ENCODE assay signal across 8 cellular contexts in genomic region chr1:42846257-42847110, GRCh38. TPM values are rescaled to one million over a fixed set of nuclear protein-coding genes. Genes with fewer than 3 reads are reported as not detected.
A peak's percentile ranks its signal among the peaks of the same experiment; 100 is the strongest.
DNase-seq lines count a peak whose midpoint lies in the region; ATAC-seq, FAIRE-seq and TF ChIP-seq lines count a peak whose summit lies in the region.

A gene with protein sequence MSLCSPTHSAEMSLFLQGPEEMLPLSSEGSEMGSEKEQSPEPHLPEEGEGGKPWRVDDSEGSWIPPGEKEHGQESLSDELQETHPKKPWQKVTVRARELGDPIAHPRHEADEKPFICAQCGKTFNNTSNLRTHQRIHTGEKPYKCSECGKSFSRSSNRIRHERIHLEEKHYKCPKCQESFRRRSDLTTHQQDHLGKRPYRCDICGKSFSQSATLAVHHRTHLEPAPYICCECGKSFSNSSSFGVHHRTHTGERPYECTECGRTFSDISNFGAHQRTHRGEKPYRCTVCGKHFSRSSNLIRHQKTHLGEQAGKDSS (plus strand): TSS chr1:42846613. CDS start chr1:42849659, 3,046 bp downstream.

- no peaks in the 10 kb centered on the region for H3K27me3 Mint-ChIP-seq in T-helper 2 cell treated with Interferon-gamma antibody and Interleukin-4, amounts not matched to agents 5 μg/mL and 100 μg/mL, for 36 hours (ENCODE audit: low read depth)
- no peaks in the 10 kb centered on the region for H3K27me3 Mint-ChIP-seq in astrocyte (ENCODE audit: low read depth, unreplicated experiment)

- peaks cover 8% of the 10 kb centered on the region for H4K20me1 ChIP-seq in astrocyte (ENCODE audit: insufficient read depth, low read length)

- H3K4me3 ChIP-seq in astrocyte (ENCODE audit: insufficient read depth, low read depth, low read length) (peak within 1 kb of the TSS; percentile 89), rectal smooth muscle tissue (ENCODE audit: low read length) (peak within 1 kb of the TSS; percentile 87)

- no peaks in the 10 kb centered on the region for H3K9me3 Mint-ChIP-seq in T-helper 2 cell treated with Interferon-gamma antibody and Interleukin-4, amounts not matched to agents 5 μg/mL and 100 μg/mL, for 36 hours
- no peaks in the 10 kb centered on the region for H3K9me3 Mint-ChIP-seq in astrocyte (ENCODE audit: unreplicated experiment)

- H3K4me3 Mint-ChIP-seq in T-helper 2 cell treated with Interferon-gamma antibody and Interleukin-4, amounts not matched to agents 5 μg/mL and 100 μg/mL, for 36 hours = peak within 1 kb of the TSS; percentile 99
- H3K4me3 Mint-ChIP-seq in astrocyte (ENCODE audit: unreplicated experiment) = peak within 1 kb of the TSS; percentile 96

- H3K27me3 ChIP-seq in astrocyte (ENCODE audit: insufficient read depth, low read length) (no peaks in the 10 kb centered on the region), rectal smooth muscle tissue (ENCODE audit: control insufficient read depth, insufficient read depth, low read length) (no peaks in the 10 kb centered on the region)

- H3K79me2 ChIP-seq in astrocyte (ENCODE audit: insufficient read depth, low read length) = peaks cover 28% of the 10 kb centered on the region

- peak within 1 kb of the TSS; percentile 100 for H3K4me2 ChIP-seq in astrocyte (ENCODE audit: low read length)

- DNase-seq in NCI-H1694 treated with DMSO at 0.1 percent for 48 hours (lab: John Stamatoyannopoulos, UW) (peak; percentile 97), astrocyte (ENCODE audit: low read depth) (peak; percentile 95), hepatic stellate cell (ENCODE audit: low spot score) (peak; percentile 99), cortex of kidney (lab: John Stamatoyannopoulos, UW) (no peak)
- peak; percentile 90 for DNase-seq in T-helper 2 cell treated with Interferon-gamma antibody and Interleukin-4, amounts not matched to agents 5 μg/mL and 100 μg/mL, for 36 hours (ENCODE audit: low spot score)

- peaks cover 7% of the 10 kb centered on the region for H3K9me3 ChIP-seq in astrocyte (ENCODE audit: insufficient read depth, low read depth, low read length)

- peak; percentile 80 for FAIRE-seq in astrocyte (lab: Jason Lieb, UNC)

- H3K27ac ChIP-seq in astrocyte (ENCODE audit: low read depth, low read length) (peak within 1 kb of the TSS; percentile 31), rectal smooth muscle tissue (ENCODE audit: low read depth, low read length) (peak within 1 kb of the TSS; percentile 74)

- H2AFZ ChIP-seq in astrocyte (ENCODE audit: low read depth, low read length) = peak within 1 kb of the TSS; percentile 96

- H3K36me3 Mint-ChIP-seq in T-helper 2 cell treated with Interferon-gamma antibody and Interleukin-4, amounts not matched to agents 5 μg/mL and 100 μg/mL, for 36 hours (ENCODE audit: low read depth) = peaks cover 23% of the 10 kb centered on the region
- H3K36me3 Mint-ChIP-seq in astrocyte (ENCODE audit: low read depth, unreplicated experiment) = peaks cover 23% of the 10 kb centered on the region

- ATAC-seq in GM18499 (IDR thresholded peaks at IDR 0.05; ENCODE audit: insufficient read depth, unreplicated experiment) = peak; percentile 81
- ATAC-seq in HG02938 (IDR thresholded peaks at IDR 0.05; ENCODE audit: unreplicated experiment) = peak; percentile 95

- H3K9ac ChIP-seq in astrocyte (ENCODE audit: low read length) (peak within 1 kb of the TSS; percentile 88), rectal smooth muscle tissue (ENCODE audit: low read length) (peak within 1 kb of the TSS; percentile 95)

- peaks cover 29% of the 10 kb centered on the region for H3K4me1 Mint-ChIP-seq in T-helper 2 cell treated with Interferon-gamma antibody and Interleukin-4, amounts not matched to agents 5 μg/mL and 100 μg/mL, for 36 hours (ENCODE audit: low read depth)
- H3K4me1 Mint-ChIP-seq in astrocyte (ENCODE audit: low read depth, unreplicated experiment) = peaks cover 13% of the 10 kb centered on the region

- H3K27ac Mint-ChIP-seq in T-helper 2 cell treated with Interferon-gamma antibody and Interleukin-4, amounts not matched to agents 5 μg/mL and 100 μg/mL, for 36 hours = peak within 1 kb of the TSS; percentile 80
- peak within 1 kb of the TSS; percentile 68 for H3K27ac Mint-ChIP-seq in astrocyte (ENCODE audit: unreplicated experiment)

- H3K4me1 ChIP-seq in astrocyte (ENCODE audit: insufficient read depth, low read length) (peaks cover 8% of the 10 kb centered on the region), rectal smooth muscle tissue (ENCODE audit: control insufficient read depth, insufficient read depth, low read length) (peaks cover 5% of the 10 kb centered on the region)

- peak; percentile 22 for TF ChIP-seq CTCF in astrocyte (IDR thresholded peaks at IDR 0.05; ENCODE audit: insufficient read depth, low read depth, low read length)

- H3K36me3 ChIP-seq in astrocyte (ENCODE audit: insufficient read depth, low read length) (peaks cover 15% of the 10 kb centered on the region), rectal smooth muscle tissue (ENCODE audit: control insufficient read depth, insufficient read depth, low read length) (peaks cover 10% of the 10 kb centered on the region)

RNA-seq across cellular contexts. Expression of the gene that starts here (rescaled TPM):
- total RNA-seq in astrocyte = 5.8 and 6.3 TPM in 2 replicates
